In genomic region chr1:40944326-40944725, GRCh38 we compare ENCODE assay signal across 12 cellular contexts. TPM values are rescaled to one million over a fixed set of nuclear protein-coding genes. Genes with fewer than 3 reads are reported as not detected.
DNase-seq lines count a peak whose midpoint lies in the region; ATAC-seq and TF ChIP-seq lines count a peak whose summit lies in the region.
"Had no signal": no experiment of that assay in that cellular context is flagged by ENCODE, and none has a peak within 500 bp of the region (broad histone marks: within the 10 kb centered on the region; RNA-seq: fewer than 3 reads in every experiment).

No MANE protein-coding gene starts in this region.

- CTCF ChIA-PET in BJ (lab: Yijun Ruan, JAX) = interaction anchor here (0.6 to 1.7 kb wide), 5 partner anchors 9 to 128 kb away, joined by 3 to 6 read pairs (median 5); partner anchors contain the start of gene CITED4

- no peak overlapping the region for H3K4me2 ChIP-seq in trophoblast cell (ENCODE audit: low read length)

- H3K27ac ChIP-seq in trophoblast cell (ENCODE audit: low read depth, low read length) = no peak overlapping the region

- no peak overlapping the region for H3K9ac ChIP-seq in trophoblast cell (ENCODE audit: low read length)

- no peak overlapping the region for H2BK5ac ChIP-seq in trophoblast cell (ENCODE audit: low read depth, low read length, poor library complexity)

- no peak overlapping the region for H3K23ac ChIP-seq in trophoblast cell (ENCODE audit: low read length)

- H2BK120ac ChIP-seq in trophoblast cell (ENCODE audit: insufficient read depth, low read length, poor library complexity) = no peak overlapping the region

- H3K4me3 ChIP-seq in BJ (ENCODE audit: low read depth, low read length) (no peak overlapping the region), foreskin fibroblast (ENCODE audit: low read depth in 1 of 2, low read length in 2 of 2) (no peak overlapping the region), trophoblast cell (ENCODE audit: low read depth, low read length) (no peak overlapping the region)

- POLR2A ChIA-PET in BJ (lab: Charles Lee) = no interaction called here

- H3K27me3 ChIP-seq in BJ (ENCODE audit: control insufficient read depth, insufficient read depth, low read length) (no peaks in the 10 kb centered on the region), trophoblast cell (ENCODE audit: insufficient read depth, low read length) (no peaks in the 10 kb centered on the region)

- H3K4me1 ChIP-seq in trophoblast cell (ENCODE audit: control insufficient read depth in 1 of 2, insufficient read depth in 2 of 2, low read length in 2 of 2) = peaks cover 0 to 3% of the 10 kb centered on the region in 2 experiments

- no peak overlapping the region for H4K91ac ChIP-seq in trophoblast cell (ENCODE audit: low read depth, low read length)

- H3K36me3 ChIP-seq in BJ (ENCODE audit: control insufficient read depth, insufficient read depth, low read length) = no peaks in the 10 kb centered on the region
- no peaks in the 10 kb centered on the region for H3K36me3 ChIP-seq in trophoblast cell (ENCODE audit: control insufficient read depth in 1 of 2, insufficient read depth in 2 of 2, low read length in 2 of 2)

- H3K4ac ChIP-seq in trophoblast cell (ENCODE audit: low read depth, low read length) = no peak overlapping the region

- no peak overlapping the region for H2AFZ ChIP-seq in trophoblast cell (ENCODE audit: insufficient read depth, low read length, poor library complexity)

- no peaks in the 10 kb centered on the region for H3K79me1 ChIP-seq in trophoblast cell (ENCODE audit: low read length)

- no peak overlapping the region for H2BK12ac ChIP-seq in trophoblast cell (ENCODE audit: low read length)

- no CpG with 5 or more reads among the region's 7 CpGs for WGBS in trophoblast cell (ENCODE audit: extremely low coverage, insufficient coverage, insufficient read length)

- no peak overlapping the region for H3K14ac ChIP-seq in trophoblast cell (ENCODE audit: low read length)

- H4K8ac ChIP-seq in trophoblast cell (ENCODE audit: low read depth, low read length) = no peak overlapping the region

- H3K79me2 ChIP-seq in trophoblast cell (ENCODE audit: control insufficient read depth, insufficient read depth, low read length, poor library complexity) = no peaks in the 10 kb centered on the region

- H2AK5ac ChIP-seq in trophoblast cell (ENCODE audit: low read length) = no peak overlapping the region

- ATAC-seq in HG03378 (IDR thresholded peaks at IDR 0.05; ENCODE audit: unreplicated experiment) (no peak), GM21529 (IDR thresholded peaks at IDR 0.05; ENCODE audit: unreplicated experiment) (no peak), HG02870 (IDR thresholded peaks at IDR 0.05; ENCODE audit: unreplicated experiment) (no peak)

- DNase-seq in BJ (ENCODE audit: low read depth) (peak; percentile 44), amniotic epithelial cell (ENCODE audit: low read depth) (peak; percentile 92), foreskin fibroblast (peak; percentile 86 to 89), trophoblast cell (peak in 1 of 2 donors; percentile 76), HK-2 (ENCODE audit: unreplicated experiment) (no peak)
- DNase-seq: activated CD4-positive, alpha-beta T cell treated with anti-CD3 and anti-CD28 coated beads, Interleukin-2, amount 10 ng/mL, durations not matched to agents 24 days and 14 days; CD4-positive, CD25-positive, alpha-beta regulatory T cell; NCI-H1436; stimulated activated naive CD4-positive, alpha-beta T cell treated with Interleukin-2 at 50 U/mL for 16 hours had no signal

- peak overlapping the region; percentile 60 for H4K12ac ChIP-seq in trophoblast cell (ENCODE audit: low read depth, low read length)

- TF ChIP-seq CTCF in BJ (IDR thresholded peaks at IDR 0.05; ENCODE audit: insufficient read depth, low read depth, low read length) = peak; percentile 18; the same call in 1 of the 2 replicates
- no peak for TF ChIP-seq CTCF in foreskin fibroblast (IDR thresholded peaks at IDR 0.05; ENCODE audit: low read depth, low read length)

- no peaks in the 10 kb centered on the region for H3K9me3 ChIP-seq in trophoblast cell (ENCODE audit: insufficient read depth, low read depth, low read length)

- H3K18ac ChIP-seq in trophoblast cell (ENCODE audit: low read length) = no peak overlapping the region

RNA-seq across cellular contexts. Expression of gene CTPS1, which starts 35.2 kb away (rescaled TPM):
- polyA plus RNA-seq in BJ (2011; rRNA removed) = 45.1 and 53.0 TPM in 2 replicates
- polyA minus RNA-seq in BJ (2011; rRNA and poly(A)+ RNA removed) = 62.3 and 68.9 TPM in 2 replicates
- 47.2 and 52.9 TPM in 2 replicates for polyA plus RNA-seq in trophoblast cell (2013)
